23 cellular contexts compared by ENCODE assay signal in the genomic region with DNA sequence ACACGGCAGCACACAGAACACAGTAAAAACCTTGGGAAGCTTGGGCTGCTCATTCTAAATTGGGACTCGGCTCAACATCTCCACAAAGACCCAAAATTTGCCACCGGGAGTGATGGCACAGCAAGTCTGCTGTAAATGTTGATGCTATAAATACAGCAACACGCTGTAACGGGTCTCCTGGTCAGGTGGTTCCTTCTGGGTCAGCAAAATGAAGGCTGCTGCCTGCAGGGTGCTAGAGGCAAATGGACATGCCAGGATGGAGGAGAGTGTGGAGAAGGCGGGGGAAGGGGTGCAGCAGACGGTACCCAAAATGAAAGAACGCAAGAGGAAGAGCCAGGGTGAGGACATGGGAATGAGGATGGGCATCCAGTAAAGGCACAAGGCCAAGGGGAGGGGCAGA.
"Had no signal": no experiment of that assay in that cellular context is flagged by ENCODE, and none has a peak within 500 bp of the region (broad histone marks: within the 10 kb centered on the region; RNA-seq: fewer than 3 reads in every experiment).

No MANE protein-coding gene starts in this region.

- H3K9me3 ChIP-seq: SJSA1 had no signal

- H3K27ac ChIP-seq: SJSA1 had no signal

- ATAC-seq: activated CD4-positive, CD25-positive, alpha-beta regulatory T cell treated with anti-CD3 and anti-CD28 coated beads, Interleukin-2, amount 50 U/mL, for 24 hours; activated CD8-positive, alpha-beta memory T cell treated with anti-CD3 and anti-CD28 coated beads, Interleukin-2, amount 10 ng/mL, durations not matched to agents 7 days and 5 days; activated T-cell treated with anti-CD3 and anti-CD28 coated beads, Interleukin-2, amount 50 U/mL, for 4 hours; K562; SK-N-SH treated with all-trans-retinoic acid at 6 μM for 48 hours had no signal

- DNase-seq: activated CD4-positive, alpha-beta T cell treated with anti-CD3 and anti-CD28 coated beads for 4 hours; activated CD4-positive, alpha-beta T cell treated with anti-CD3 and anti-CD28 coated beads, Interleukin-2, amount 50 U/mL, for 48 hours; activated CD8-positive, alpha-beta memory T cell treated with anti-CD3 and anti-CD28 coated beads, Interleukin-2, amount 10 ng/mL, durations not matched to agents 7 days and 5 days; activated gamma-delta T cell treated with Interleukin-2 at 50 U/mL for 16 hours; activated naive CD4-positive, alpha-beta T cell treated with anti-CD3 and anti-CD28 coated beads, Interleukin-2, amount 10 ng/mL, durations not matched to agents 7 days and 5 days; activated naive CD8-positive, alpha-beta T cell treated with anti-CD3 and anti-CD28 coated beads for 36 hours; activated T-cell treated with anti-CD3 and anti-CD28 coated beads, Interleukin-2, amount 50 U/mL, for 4 hours; anterior cingulate cortex; caudate nucleus; Karpas-422; MM.1S; NCI-H1105 treated with DMSO at 0.1 percent for 48 hours; NCI-H1436 treated with DMSO at 0.1 percent for 48 hours; NCI-H187; NCI-H2081; NCI-H524; SHP77 had no signal

- H3K27me3 Mint-ChIP-seq: activated CD8-positive, alpha-beta memory T cell treated with anti-CD3 and anti-CD28 coated beads, Interleukin-2, amount 10 ng/mL, durations not matched to agents 7 days and 5 days; activated naive CD4-positive, alpha-beta T cell treated with anti-CD3 and anti-CD28 coated beads, Interleukin-2, amount 10 ng/mL, durations not matched to agents 7 days and 5 days; activated naive CD8-positive, alpha-beta T cell treated with anti-CD3 and anti-CD28 coated beads for 36 hours had no signal

- H3K27me3 ChIP-seq: SJSA1 had no signal

- H3K27ac Mint-ChIP-seq: activated CD8-positive, alpha-beta memory T cell treated with anti-CD3 and anti-CD28 coated beads, Interleukin-2, amount 10 ng/mL, durations not matched to agents 7 days and 5 days; activated naive CD4-positive, alpha-beta T cell treated with anti-CD3 and anti-CD28 coated beads, Interleukin-2, amount 10 ng/mL, durations not matched to agents 7 days and 5 days; activated naive CD8-positive, alpha-beta T cell treated with anti-CD3 and anti-CD28 coated beads for 36 hours; activated T-helper 2 cell treated with anti-CD3 and anti-CD28 coated beads, Interferon-gamma antibody, Interleukin-2, Interleukin-4, amounts not matched to agents 10 μg/mL and 5 μg/mL and 100 μg/mL, durations not matched to agents 14 hours and 24 hours and 36 hours; T-helper 1 cell treated with Interleukin-12 subunit alpha and Interleukin-12 subunit beta and Interleukin-4 antibody, amounts not matched to agents 30 μg/mL and 1 μg/mL, for 36 hours had no signal

- H3K4me3 ChIP-seq: K562, SJSA1 had no signal

- H3K9me3 Mint-ChIP-seq: activated naive CD4-positive, alpha-beta T cell treated with anti-CD3 and anti-CD28 coated beads, Interleukin-2, amount 10 ng/mL, durations not matched to agents 7 days and 5 days; activated naive CD8-positive, alpha-beta T cell treated with anti-CD3 and anti-CD28 coated beads for 36 hours; activated T-cell treated with anti-CD3 and anti-CD28 coated beads, Interleukin-2, amount 50 U/mL, for 4 hours; activated T-helper 2 cell treated with anti-CD3 and anti-CD28 coated beads, Interferon-gamma antibody, Interleukin-2, Interleukin-4, amounts not matched to agents 10 μg/mL and 5 μg/mL and 100 μg/mL, durations not matched to agents 14 hours and 24 hours and 36 hours; T-helper 1 cell treated with Interleukin-12 subunit alpha and Interleukin-12 subunit beta and Interleukin-4 antibody, amounts not matched to agents 30 μg/mL and 1 μg/mL, for 36 hours had no signal

- H3K4me3 Mint-ChIP-seq: activated CD8-positive, alpha-beta memory T cell treated with anti-CD3 and anti-CD28 coated beads, Interleukin-2, amount 10 ng/mL, durations not matched to agents 7 days and 5 days; activated naive CD4-positive, alpha-beta T cell treated with anti-CD3 and anti-CD28 coated beads, Interleukin-2, amount 10 ng/mL, durations not matched to agents 7 days and 5 days; activated naive CD8-positive, alpha-beta T cell treated with anti-CD3 and anti-CD28 coated beads for 36 hours; activated T-cell treated with anti-CD3 and anti-CD28 coated beads, Interleukin-2, amount 50 U/mL, for 4 hours; T-helper 1 cell treated with Interleukin-12 subunit alpha and Interleukin-12 subunit beta and Interleukin-4 antibody, amounts not matched to agents 30 μg/mL and 1 μg/mL, for 36 hours had no signal

- H3K4me1 Mint-ChIP-seq: activated naive CD8-positive, alpha-beta T cell treated with anti-CD3 and anti-CD28 coated beads for 36 hours had no signal
